1 cellular context compared by ENCODE assay signal in the genomic region with DNA sequence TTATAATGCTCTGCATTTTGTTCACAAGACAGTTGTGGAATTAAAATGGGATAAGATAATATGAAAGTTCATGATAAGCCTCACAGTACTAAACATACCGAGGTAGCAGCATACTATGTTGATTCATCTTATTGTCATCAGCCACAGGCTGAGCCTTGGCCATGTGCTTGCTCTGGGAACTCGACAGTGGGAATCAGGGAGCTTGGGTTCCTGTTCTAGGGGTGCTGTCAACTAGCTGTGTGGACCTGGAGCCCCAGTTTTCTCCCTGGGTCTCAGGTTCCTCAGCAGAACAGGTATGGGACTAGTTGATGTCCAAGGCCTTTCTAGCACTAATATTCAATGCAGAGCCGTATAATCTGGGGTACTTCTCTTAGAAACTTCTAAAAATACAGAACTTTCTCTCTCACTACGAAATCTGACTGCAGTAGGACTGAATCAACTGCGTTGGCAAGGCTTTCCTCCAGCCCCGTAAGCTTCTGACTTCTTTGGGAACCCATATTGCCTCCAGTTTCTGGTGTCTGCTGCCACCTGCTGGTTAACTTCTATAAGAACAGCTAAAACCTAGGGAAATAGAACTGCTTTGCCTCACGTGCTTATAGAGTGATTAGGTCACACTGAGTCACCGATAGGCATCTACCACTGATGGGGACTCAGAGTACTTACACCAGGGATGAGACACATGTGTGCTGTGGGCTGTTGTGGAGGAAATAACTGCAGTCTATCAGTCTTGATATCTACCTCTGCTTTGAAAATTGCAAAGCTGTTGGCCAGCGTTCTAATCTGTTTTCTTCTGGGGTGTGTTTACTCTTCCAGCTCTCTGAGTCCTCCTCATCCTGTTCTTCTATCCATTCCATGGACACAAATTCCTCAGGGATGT.
TF ChIP-seq lines count a peak whose summit lies in the region.

No MANE protein-coding gene starts in this region.

TF ChIP-seq in SK-N-SH, 30 proteins besides CTCF, POLR2A, EP300 and RAD21 (continued from another document):
- TF ChIP-seq, protein P1, sequence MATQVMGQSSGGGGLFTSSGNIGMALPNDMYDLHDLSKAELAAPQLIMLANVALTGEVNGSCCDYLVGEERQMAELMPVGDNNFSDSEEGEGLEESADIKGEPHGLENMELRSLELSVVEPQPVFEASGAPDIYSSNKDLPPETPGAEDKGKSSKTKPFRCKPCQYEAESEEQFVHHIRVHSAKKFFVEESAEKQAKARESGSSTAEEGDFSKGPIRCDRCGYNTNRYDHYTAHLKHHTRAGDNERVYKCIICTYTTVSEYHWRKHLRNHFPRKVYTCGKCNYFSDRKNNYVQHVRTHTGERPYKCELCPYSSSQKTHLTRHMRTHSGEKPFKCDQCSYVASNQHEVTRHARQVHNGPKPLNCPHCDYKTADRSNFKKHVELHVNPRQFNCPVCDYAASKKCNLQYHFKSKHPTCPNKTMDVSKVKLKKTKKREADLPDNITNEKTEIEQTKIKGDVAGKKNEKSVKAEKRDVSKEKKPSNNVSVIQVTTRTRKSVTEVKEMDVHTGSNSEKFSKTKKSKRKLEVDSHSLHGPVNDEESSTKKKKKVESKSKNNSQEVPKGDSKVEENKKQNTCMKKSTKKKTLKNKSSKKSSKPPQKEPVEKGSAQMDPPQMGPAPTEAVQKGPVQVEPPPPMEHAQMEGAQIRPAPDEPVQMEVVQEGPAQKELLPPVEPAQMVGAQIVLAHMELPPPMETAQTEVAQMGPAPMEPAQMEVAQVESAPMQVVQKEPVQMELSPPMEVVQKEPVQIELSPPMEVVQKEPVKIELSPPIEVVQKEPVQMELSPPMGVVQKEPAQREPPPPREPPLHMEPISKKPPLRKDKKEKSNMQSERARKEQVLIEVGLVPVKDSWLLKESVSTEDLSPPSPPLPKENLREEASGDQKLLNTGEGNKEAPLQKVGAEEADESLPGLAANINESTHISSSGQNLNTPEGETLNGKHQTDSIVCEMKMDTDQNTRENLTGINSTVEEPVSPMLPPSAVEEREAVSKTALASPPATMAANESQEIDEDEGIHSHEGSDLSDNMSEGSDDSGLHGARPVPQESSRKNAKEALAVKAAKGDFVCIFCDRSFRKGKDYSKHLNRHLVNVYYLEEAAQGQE (IDR thresholded peaks at IDR 0.05; ENCODE audit: low read depth, low read length), result no peak
- no peak for TF ChIP-seq ELF1 (IDR thresholded peaks at IDR 0.05)
- TF ChIP-seq, protein P2, sequence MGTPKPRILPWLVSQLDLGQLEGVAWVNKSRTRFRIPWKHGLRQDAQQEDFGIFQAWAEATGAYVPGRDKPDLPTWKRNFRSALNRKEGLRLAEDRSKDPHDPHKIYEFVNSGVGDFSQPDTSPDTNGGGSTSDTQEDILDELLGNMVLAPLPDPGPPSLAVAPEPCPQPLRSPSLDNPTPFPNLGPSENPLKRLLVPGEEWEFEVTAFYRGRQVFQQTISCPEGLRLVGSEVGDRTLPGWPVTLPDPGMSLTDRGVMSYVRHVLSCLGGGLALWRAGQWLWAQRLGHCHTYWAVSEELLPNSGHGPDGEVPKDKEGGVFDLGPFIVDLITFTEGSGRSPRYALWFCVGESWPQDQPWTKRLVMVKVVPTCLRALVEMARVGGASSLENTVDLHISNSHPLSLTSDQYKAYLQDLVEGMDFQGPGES (IDR thresholded peaks at IDR 0.05; ENCODE audit: low read depth, low read length), result no peak
- TF ChIP-seq SIN3A (IDR thresholded peaks at IDR 0.05; ENCODE audit: borderline replicate concordance, low read depth, low read length), result peak; percentile 11; the same call in 1 of the 2 replicates
- no peak for TF ChIP-seq CHD2 (IDR thresholded peaks at IDR 0.05; ENCODE audit: low read length, partially characterized antibody)
- TF ChIP-seq, protein P3, sequence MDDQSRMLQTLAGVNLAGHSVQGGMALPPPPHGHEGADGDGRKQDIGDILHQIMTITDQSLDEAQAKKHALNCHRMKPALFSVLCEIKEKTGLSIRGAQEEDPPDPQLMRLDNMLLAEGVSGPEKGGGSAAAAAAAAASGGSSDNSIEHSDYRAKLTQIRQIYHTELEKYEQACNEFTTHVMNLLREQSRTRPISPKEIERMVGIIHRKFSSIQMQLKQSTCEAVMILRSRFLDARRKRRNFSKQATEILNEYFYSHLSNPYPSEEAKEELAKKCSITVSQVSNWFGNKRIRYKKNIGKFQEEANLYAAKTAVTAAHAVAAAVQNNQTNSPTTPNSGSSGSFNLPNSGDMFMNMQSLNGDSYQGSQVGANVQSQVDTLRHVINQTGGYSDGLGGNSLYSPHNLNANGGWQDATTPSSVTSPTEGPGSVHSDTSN (IDR thresholded peaks at IDR 0.05), result peak; percentile 63; the same call in 1 of the 2 replicates
- peak; percentile 93 for TF ChIP-seq JUND (IDR thresholded peaks at IDR 0.05)
- TF ChIP-seq MEF2A (IDR thresholded peaks at IDR 0.05; ENCODE audit: borderline replicate concordance, low read depth), result no peak
- TF ChIP-seq MXI1 (IDR thresholded peaks at IDR 0.05; ENCODE audit: low read depth, low read length), result no peak
- TF ChIP-seq YY1 (IDR thresholded peaks at IDR 0.05; ENCODE audit: low read depth), result no peak
- TF ChIP-seq, protein P4, sequence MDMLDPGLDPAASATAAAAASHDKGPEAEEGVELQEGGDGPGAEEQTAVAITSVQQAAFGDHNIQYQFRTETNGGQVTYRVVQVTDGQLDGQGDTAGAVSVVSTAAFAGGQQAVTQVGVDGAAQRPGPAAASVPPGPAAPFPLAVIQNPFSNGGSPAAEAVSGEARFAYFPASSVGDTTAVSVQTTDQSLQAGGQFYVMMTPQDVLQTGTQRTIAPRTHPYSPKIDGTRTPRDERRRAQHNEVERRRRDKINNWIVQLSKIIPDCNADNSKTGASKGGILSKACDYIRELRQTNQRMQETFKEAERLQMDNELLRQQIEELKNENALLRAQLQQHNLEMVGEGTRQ (IDR thresholded peaks at IDR 0.05; ENCODE audit: borderline replicate concordance, low read depth, low read length), result no peak
- TF ChIP-seq RCOR1 (IDR thresholded peaks at IDR 0.05; ENCODE audit: low read length), result no peak
- TF ChIP-seq RXRA (IDR thresholded peaks at IDR 0.05; ENCODE audit: borderline replicate concordance, low read depth), result peak; percentile 31; the same call in 1 of the 2 replicates
- TF ChIP-seq POLR2AphosphoS5 (IDR thresholded peaks at IDR 0.05; ENCODE audit: low read depth, low read length), result peak; percentile 60; the same call in 1 of the 2 replicates
- TF ChIP-seq NFIC (IDR thresholded peaks at IDR 0.05; ENCODE audit: borderline replicate concordance), result peak; percentile 72
- TF ChIP-seq TAF1 (IDR thresholded peaks at IDR 0.05; ENCODE audit: borderline replicate concordance, low read depth, low read length), result no peak
- peak; percentile 92; the same call in 1 of the 2 replicates for TF ChIP-seq FOSL2 (IDR thresholded peaks at IDR 0.05; ENCODE audit: borderline replicate concordance, low read depth)
- peak; percentile 90 for TF ChIP-seq TCF12 (IDR thresholded peaks at IDR 0.05)
- no peak for TF ChIP-seq EZH2phosphoT487 (IDR thresholded peaks at IDR 0.05; ENCODE audit: borderline replicate concordance, low read depth)
- TF ChIP-seq RFX5 (IDR thresholded peaks at IDR 0.05; ENCODE audit: low read length), result no peak; the same call in 1 of the 2 replicates
